30 cellular contexts compared by ENCODE assay signal in genomic region chr3:147405552-147406254, GRCh38. TPM values are rescaled to one million over a fixed set of nuclear protein-coding genes. Genes with fewer than 3 reads are reported as not detected.
DNase-seq lines count a peak whose midpoint lies in the region; ATAC-seq, FAIRE-seq and TF ChIP-seq lines count a peak whose summit lies in the region.
"Had no signal": no experiment of that assay in that cellular context is flagged by ENCODE, and none has a peak within 500 bp of the region (broad histone marks: within the 10 kb centered on the region; RNA-seq: fewer than 3 reads in every experiment).

No MANE protein-coding gene starts in this region.

- H3K4me1 ChIP-seq in Loucy (ENCODE audit: insufficient read depth, low read length, poor library complexity, severe bottlenecking) = peaks cover 7% of the 10 kb centered on the region
- peaks cover 22% of the 10 kb centered on the region for H3K4me1 ChIP-seq in mesenchymal stem cell (ENCODE audit: control insufficient read depth, insufficient read depth, low read depth, low read length)
- peaks cover 0 to 7% (median 0%) of the 10 kb centered on the region in 3 donors for H3K4me1 ChIP-seq in pancreas

- no peak overlapping the region for H3K14ac ChIP-seq in mesenchymal stem cell (ENCODE audit: low read length in 2 of 2)

- H3K27me3 ChIP-seq in Loucy (ENCODE audit: insufficient read depth, low read length, poor library complexity, severe bottlenecking) = peaks cover 6% of the 10 kb centered on the region
- peaks cover 0 to 96% (median 50%) of the 10 kb centered on the region in 45 donors for H3K27me3 ChIP-seq in dorsolateral prefrontal cortex
- H3K27me3 ChIP-seq in mesenchymal stem cell (ENCODE audit: control insufficient read depth in 1 of 2, insufficient read depth in 1 of 2, low read length in 2 of 2) = peaks cover 7 to 100% of the 10 kb centered on the region in 2 experiments
- peaks cover 5 to 54% (median 22%) of the 10 kb centered on the region in 4 donors for H3K27me3 ChIP-seq in pancreas

- no peak overlapping the region for H2BK120ac ChIP-seq in mesenchymal stem cell (ENCODE audit: low read depth, low read length)

- no peaks in the 10 kb centered on the region for H4K20me1 ChIP-seq in Loucy (ENCODE audit: insufficient read depth, low read length, poor library complexity, severe bottlenecking)

- peak overlapping the region; percentile 48 for H2BK5ac ChIP-seq in mesenchymal stem cell (ENCODE audit: low read depth, low read length, poor library complexity, severe bottlenecking)

- no peak overlapping the region for H4K8ac ChIP-seq in mesenchymal stem cell (ENCODE audit: low read length)

- peak overlapping the region; percentile 26 for H2AK5ac ChIP-seq in mesenchymal stem cell (ENCODE audit: low read length, severe bottlenecking)

- intact Hi-C loops in dorsolateral prefrontal cortex (cut with DNase I) = loop anchor here in 1 of 2 donors (10.0 kb wide), 1 partner anchor 539 kb away; no protein-coding TSS in a partner anchor
- intact Hi-C loops in pancreas (cut with DNase I) = no loop called here

- H3F3A ChIP-seq in Loucy (ENCODE audit: low read depth) = no peaks in the 10 kb centered on the region

- no peak for ATAC-seq in pancreas
- ATAC-seq: activated CD8-positive, alpha-beta T cell treated with anti-CD3 and anti-CD28 coated beads for 36 hours; heart right ventricle; HepG2; left ventricle myocardium superior; natural killer cell; sciatic nerve had no signal

- no peak for FAIRE-seq in pancreas (lab: Jason Lieb, UNC)
- FAIRE-seq: H54, HepG2, RCC 7860 had no signal

- H3K18ac ChIP-seq in mesenchymal stem cell (ENCODE audit: low read depth in 1 of 2, low read length in 2 of 2) = no peak overlapping the region

- H3K9ac ChIP-seq in Loucy (ENCODE audit: low read depth, low read length, poor library complexity, severe bottlenecking) (no peak overlapping the region), mesenchymal stem cell (ENCODE audit: low read length) (no peak overlapping the region)

- H3K9me2 ChIP-seq in Loucy (replicated peaks; ENCODE audit: low read depth, low read length) = no peaks in the 10 kb centered on the region

- no peak overlapping the region for H3K23ac ChIP-seq in mesenchymal stem cell (ENCODE audit: low read length in 2 of 2)

- H3K9me3 ChIP-seq in Loucy (ENCODE audit: insufficient read depth, low read depth, low read length) (no peaks in the 10 kb centered on the region), mesenchymal stem cell (ENCODE audit: control insufficient read depth, low read length) (no peaks in the 10 kb centered on the region), pancreas (no peaks in the 10 kb centered on the region)
- H3K9me3 ChIP-seq: heart right ventricle, thyroid gland had no signal

- no peak overlapping the region for H2BK12ac ChIP-seq in mesenchymal stem cell (ENCODE audit: low read length in 2 of 2)

- H4K91ac ChIP-seq in mesenchymal stem cell (ENCODE audit: low read length) = no peak overlapping the region

- H2AFZ ChIP-seq in Loucy (ENCODE audit: low read length) = no peak overlapping the region
- no peak overlapping the region for H2AFZ ChIP-seq in mesenchymal stem cell (ENCODE audit: low read depth, low read length)

- H3K79me1 ChIP-seq in mesenchymal stem cell (replicated peaks; ENCODE audit: low read length, poor library complexity, severe bottlenecking) = peaks cover 4% of the 10 kb centered on the region

- H2BK15ac ChIP-seq in mesenchymal stem cell (ENCODE audit: low read depth, poor library complexity, severe bottlenecking) = no peak overlapping the region

- H3K27ac ChIP-seq in dorsolateral prefrontal cortex = peak overlapping the region in 58 of 59 donors; percentile 27 to 99 (median 84)
- peak overlapping the region; percentile 70 for H3K27ac ChIP-seq in mesenchymal stem cell (ENCODE audit: low read length, poor library complexity, severe bottlenecking)
- H3K27ac ChIP-seq in pancreas = no peak overlapping the region
- H3K27ac ChIP-seq: heart right ventricle, thyroid gland had no signal

- H3K36me3 ChIP-seq in Loucy (ENCODE audit: insufficient read depth, low read length) = no peaks in the 10 kb centered on the region
- peaks cover 0 to 5% of the 10 kb centered on the region in 2 experiments for H3K36me3 ChIP-seq in mesenchymal stem cell (ENCODE audit: control insufficient read depth in 1 of 2, insufficient read depth in 2 of 2, low read depth in 1 of 2, low read length in 2 of 2)
- H3K36me3 ChIP-seq in pancreas = no peaks in the 10 kb centered on the region
- H3K36me3 ChIP-seq: heart right ventricle, thyroid gland had no signal

- no peak for TF ChIP-seq CTCF in Loucy (conservative IDR thresholded peaks at IDR 0.05; ENCODE audit: low read length)
- TF ChIP-seq CTCF in dorsolateral prefrontal cortex (IDR thresholded peaks at IDR 0.05 in 54 of 56, conservative IDR thresholded peaks at IDR 0.05 in 2 of 56; ENCODE audit: low read depth in 1 of 56, partially characterized antibody in 56 of 56) = no peak
- TF ChIP-seq CTCF in pancreas (IDR thresholded peaks at IDR 0.05) = no peak

- H3K4me2 ChIP-seq in Loucy (ENCODE audit: low read depth, low read length, poor library complexity, severe bottlenecking) = peak overlapping the region; percentile 72
- H3K4me2 ChIP-seq in mesenchymal stem cell (ENCODE audit: low read length, poor library complexity, severe bottlenecking) = peak overlapping the region; percentile 84

- H3K4ac ChIP-seq in mesenchymal stem cell (ENCODE audit: low read depth in 1 of 2, low read length in 2 of 2) = no peak overlapping the region

- DNase-seq in dorsolateral prefrontal cortex (peak in 1 of 10 donors; percentile 65), mesenchymal stem cell (no peak), EL (no peak), NCI-H2029 (lab: John Stamatoyannopoulos, UW) (no peak), pancreas (no peak), COR-L47 (lab: John Stamatoyannopoulos, UW) (no peak)
- DNase-seq: activated CD4-positive, CD25-positive, alpha-beta regulatory T cell treated with anti-CD3 and anti-CD28 coated beads, Interleukin-2, amount 50 U/mL, for 72 hours; activated CD8-positive, alpha-beta T cell treated with anti-CD3 and anti-CD28 coated beads for 36 hours; activated T-cell treated with anti-CD3 and anti-CD28 coated beads, Interleukin-2, amount 50 U/mL, for 1 hour; CD4-positive, alpha-beta memory T cell; erythroblast; foreskin fibroblast; GDM1; heart right ventricle; left ventricle myocardium superior; natural killer cell; NCI-H1048; NCI-H187; NCI-H69; stimulated activated CD4-positive, alpha-beta T cell treated with anti-CD3 and anti-CD28 coated beads, Interleukin-4, amount 100 ng/mL, for 4 hours; stimulated activated naive CD4-positive, alpha-beta T cell treated with Interleukin-2 at 50 U/mL for 16 hours; T-helper 1 cell; thyroid gland had no signal

- 5% methylated on average over 20 of the region's 21 CpGs for WGBS in mesenchymal stem cell
- 6 to 8% methylated on average over 21 of the region's 21 CpGs for whole genome bisulfite sequencing in pancreas, 2 donors

- H3K4me3 ChIP-seq in Loucy (ENCODE audit: low read length, poor library complexity, severe bottlenecking) (no peak overlapping the region), dorsolateral prefrontal cortex (peak overlapping the region in 44 of 59 donors; percentile 2 to 80 (median 66)), mesenchymal stem cell (ENCODE audit: insufficient read depth in 1 of 2, low read depth in 1 of 2, low read length in 2 of 2) (peak overlapping the region in 1 of 2 experiments; percentile 32), pancreas (no peak overlapping the region)
- H3K4me3 ChIP-seq: heart right ventricle, thyroid gland had no signal

- no peaks in the 10 kb centered on the region for H3K79me2 ChIP-seq in Loucy (ENCODE audit: insufficient read depth, low read length)

RNA-seq across cellular contexts. Expression of gene ZIC4, which starts 0.6 kb away (rescaled TPM):
- total RNA-seq in dorsolateral prefrontal cortex = 10 to 100 TPM in 8 of 120 experiments, 1 to 10 TPM in 112; 1.5 to 13.5 (median 4.8) TPM
- polyA plus RNA-seq in mesenchymal stem cell (2013, experiment 1 of 2) = not detected
- not detected for polyA plus RNA-seq in mesenchymal stem cell (2013, experiment 2 of 2)
- not detected for total RNA-seq in pancreas
- polyA plus RNA-seq in pancreas = not detected
- total RNA-seq: activated CD8-positive, alpha-beta T cell treated with anti-CD3 and anti-CD28 coated beads for 36 hours; CD4-positive, alpha-beta memory T cell; heart right ventricle; HepG2; left ventricle myocardium superior; natural killer cell; progenitor cell of endocrine pancreas; thyroid gland had no signal
- polyA plus RNA-seq: adipose tissue; CD4-positive, alpha-beta memory T cell; heart right ventricle; HepG2 had no signal

RNA-seq across cellular contexts. Expression of gene ZIC1, which starts 3.5 kb away (rescaled TPM):
- total RNA-seq in dorsolateral prefrontal cortex (100 to 1,000 TPM in 1 of 120 experiments, 10 to 100 TPM in 119; 17.4 to 211 (median 34.4) TPM), pancreas (not detected)
- polyA plus RNA-seq in mesenchymal stem cell (2013, experiment 1 of 2) = 0.17 TPM
- 0.14 TPM for polyA plus RNA-seq in mesenchymal stem cell (2013, experiment 2 of 2)
- polyA plus RNA-seq in pancreas = not detected
- total RNA-seq: activated CD8-positive, alpha-beta T cell treated with anti-CD3 and anti-CD28 coated beads for 36 hours; CD4-positive, alpha-beta memory T cell; heart right ventricle; HepG2; left ventricle myocardium superior; natural killer cell; thyroid gland had no signal
- polyA plus RNA-seq: CD4-positive, alpha-beta memory T cell; heart right ventricle; HepG2 had no signal

Comparison
In these comparisons a context has a peak if more than half of its experiments do, and no peak if none do; other contexts are left out.
1. H3K4me3 ChIP-seq: peak in dorsolateral prefrontal cortex (44 of 59); none in Loucy (single experiment) and pancreas (0 of 4).
2. H3K27ac ChIP-seq: peak in dorsolateral prefrontal cortex (58 of 59) and mesenchymal stem cell (single experiment); none in pancreas (0 of 4).
3. RNA of gene ZIC1, which starts 3.5 kb away (total RNA-seq): 17.4 to 211 TPM in dorsolateral prefrontal cortex; not detected in pancreas; every median in the first group is over 10 times any median in the second.